ENCODE assay signal across 7 cellular contexts in the genomic region with DNA sequence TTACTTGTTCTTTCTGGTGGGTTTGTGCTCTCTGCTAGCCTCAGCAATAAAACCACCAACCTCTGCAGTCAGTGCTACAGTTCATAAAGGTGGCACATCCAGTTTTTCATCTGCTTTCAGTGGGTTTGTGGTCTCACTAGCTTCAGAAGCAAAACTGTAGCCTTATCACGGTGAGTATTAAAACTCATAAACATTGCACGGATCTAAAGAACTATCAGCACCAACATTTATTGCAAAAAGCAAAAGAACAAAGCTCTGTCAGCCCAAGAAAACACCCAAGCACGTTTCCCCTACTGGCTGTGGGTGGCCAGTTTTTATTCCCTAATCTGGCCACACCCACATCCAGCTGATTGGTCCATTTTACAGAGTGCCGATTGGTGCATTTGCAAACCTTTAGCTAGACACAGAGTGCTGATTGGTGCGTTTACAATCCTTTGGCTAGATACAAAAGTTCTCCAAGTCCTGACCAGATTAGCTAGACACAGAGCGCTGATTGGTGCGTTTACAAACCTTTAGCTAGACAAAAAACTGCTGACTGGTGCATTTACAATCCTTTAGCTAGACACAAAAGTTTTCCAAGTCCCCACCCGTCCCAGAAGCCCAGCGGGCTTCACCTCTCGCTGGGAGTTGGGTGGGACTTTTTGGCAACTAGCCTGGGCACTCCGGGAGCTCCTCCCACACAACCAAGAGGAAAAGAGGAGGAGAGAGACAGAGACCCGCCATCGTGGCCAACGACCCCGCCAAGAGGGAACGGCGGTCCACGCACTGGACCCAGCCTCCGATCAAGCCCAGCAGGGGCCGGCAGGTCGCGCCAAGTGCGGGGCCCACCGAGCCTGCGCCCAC. TPM values are rescaled to one million over a fixed set of nuclear protein-coding genes. Genes with fewer than 3 reads are reported as not detected.
DNase-seq lines count a peak whose midpoint lies in the region; ATAC-seq and TF ChIP-seq lines count a peak whose summit lies in the region.

No MANE protein-coding gene starts in this region.

- DNase-seq in HT1080 (ENCODE audit: low read depth) (peak; percentile 60), epithelial cell of proximal tubule (ENCODE audit: low read depth) (no peak), renal cortical epithelial cell (ENCODE audit: low read depth) (peak; percentile 16), NCI-H2196 treated with DMSO at 0.1 percent for 48 hours (lab: John Stamatoyannopoulos, UW; ENCODE audit: unreplicated experiment) (no peak)

- ATAC-seq in HG03108 (IDR thresholded peaks at IDR 0.05; ENCODE audit: unreplicated experiment) (no peak), HG03571 (IDR thresholded peaks at IDR 0.05; ENCODE audit: unreplicated experiment) (no peak)

- peak overlapping the region; percentile 59 for H3K27ac ChIP-seq in VCaP

- peak overlapping the region; percentile 60 for H3K4me3 ChIP-seq in epithelial cell of proximal tubule (ENCODE audit: low read depth, low read length)

- TF ChIP-seq CTCF in VCaP (conservative IDR thresholded peaks at IDR 0.05) (no peak), epithelial cell of proximal tubule (conservative IDR thresholded peaks at IDR 0.05; ENCODE audit: low read depth, low read length) (no peak)

RNA-seq across cellular contexts. Expression of a gene that starts 3.3 kb away (rescaled TPM):
- total RNA-seq in HT1080 (2014; rRNA removed; shearing (Covaris generic)) = 137 and 140 TPM in 2 replicates
- polyA plus RNA-seq in HT1080 (2015; cell fraction: cytosol; rRNA removed) = 240 and 261 TPM in 2 replicates
- polyA plus RNA-seq in HT1080 (2015; cell fraction: nucleus; rRNA removed) = 115 and 128 TPM in 2 replicates
- total RNA-seq in epithelial cell of proximal tubule (158 and 198 TPM in 2 replicates), renal cortical epithelial cell (108 and 255 TPM in 2 replicates)

RNA-seq across cellular contexts. Expression of a gene that starts 24.8 kb away (rescaled TPM):
- total RNA-seq in HT1080 (2014; rRNA removed; shearing (Covaris generic)) = 57.9 and 64.3 TPM in 2 replicates
- 33.1 and 38.3 TPM in 2 replicates for polyA plus RNA-seq in HT1080 (2015; cell fraction: cytosol; rRNA removed)
- 29.7 and 29.9 TPM in 2 replicates for polyA plus RNA-seq in HT1080 (2015; cell fraction: nucleus; rRNA removed)
- total RNA-seq in epithelial cell of proximal tubule = 29.7 and 35.4 TPM in 2 replicates
- total RNA-seq in renal cortical epithelial cell = 20.3 and 31.3 TPM in 2 replicates

RNA-seq across cellular contexts. Expression of a gene that starts 25.2 kb away (rescaled TPM):
- 1.9 and 2.9 TPM in 2 replicates for total RNA-seq in HT1080 (2014; rRNA removed; shearing (Covaris generic))
- polyA plus RNA-seq in HT1080 (2015; cell fraction: cytosol; rRNA removed) = 2.7 and 5.0 TPM in 2 replicates
- polyA plus RNA-seq in HT1080 (2015; cell fraction: nucleus; rRNA removed) = 1.7 TPM in 1 of 2 replicates, not detected in the other
- total RNA-seq in epithelial cell of proximal tubule = 2.5 TPM in 1 of 2 replicates, not detected in the other
- 1.4 TPM in 1 of 2 replicates, not detected in the other for total RNA-seq in renal cortical epithelial cell

RNA-seq across cellular contexts. Expression of a gene that starts 28.0 kb away (rescaled TPM):
- total RNA-seq in HT1080 (2014; rRNA removed; shearing (Covaris generic)) = 120 and 122 TPM in 2 replicates
- 183 and 194 TPM in 2 replicates for polyA plus RNA-seq in HT1080 (2015; cell fraction: cytosol; rRNA removed)
- polyA plus RNA-seq in HT1080 (2015; cell fraction: nucleus; rRNA removed) = 62.6 and 63.2 TPM in 2 replicates
- total RNA-seq in epithelial cell of proximal tubule (186 and 240 TPM in 2 replicates), renal cortical epithelial cell (85.8 and 191 TPM in 2 replicates)

Comparison
In these comparisons a context has a peak if more than half of its experiments do, and no peak if none do; other contexts are left out.
1. DNase-seq: peak in HT1080 (single experiment) and renal cortical epithelial cell (single experiment); none in epithelial cell of proximal tubule (single experiment) and NCI-H2196 treated with DMSO at 0.1 percent for 48 hours (single experiment).